ENCODE assay signal across 12 cellular contexts in genomic region chr19:7497292-7497691, GRCh38. TPM values are rescaled to one million over a fixed set of nuclear protein-coding genes. Genes with fewer than 3 reads are reported as not detected.
DNase-seq lines count a peak whose midpoint lies in the region; ATAC-seq, FAIRE-seq and TF ChIP-seq lines count a peak whose summit lies in the region.
"Had no signal": no experiment of that assay in that cellular context is flagged by ENCODE, and none has a peak within 500 bp of the region (broad histone marks: within the 10 kb centered on the region; RNA-seq: fewer than 3 reads in every experiment).

No MANE protein-coding gene starts in this region.

- TF ChIP-seq CTCF in OCI-LY7 (conservative IDR thresholded peaks at IDR 0.05; ENCODE audit: low read length) = peak; percentile 71
- TF ChIP-seq CTCF in endothelial cell (IDR thresholded peaks at IDR 0.05; ENCODE audit: unreplicated experiment) = peak; percentile 19
- peak in 3 of 6 experiments; percentile 11 to 25 (median 15) for TF ChIP-seq CTCF in upper lobe of left lung (IDR thresholded peaks at IDR 0.05)

- no peaks in the 10 kb centered on the region for H3K9me2 ChIP-seq in OCI-LY7 (ENCODE audit: insufficient read depth, low read length)

- TF ChIP-seq EP300 in upper lobe of left lung (IDR thresholded peaks at IDR 0.05) = no peak

- intact Hi-C loops in OCI-LY7 (cut with micrococcal nuclease; ENCODE audit: unreplicated experiment) = no loop called here

- H3K79me2 ChIP-seq in OCI-LY7 (ENCODE audit: insufficient read depth, low read depth, low read length) = no peaks in the 10 kb centered on the region

- peaks cover 6% of the 10 kb centered on the region for H3K4me1 Mint-ChIP-seq in endothelial cell (ENCODE audit: unreplicated experiment)

- H3K9me3 Mint-ChIP-seq in endothelial cell (ENCODE audit: unreplicated experiment) = no peaks in the 10 kb centered on the region

- H3K4me1 ChIP-seq in OCI-LY7 (ENCODE audit: insufficient read depth, low read length, poor library complexity, severe bottlenecking) (no peaks in the 10 kb centered on the region), small intestine (ENCODE audit: control insufficient read depth in 2 of 2, insufficient read depth in 1 of 2, low read depth in 1 of 2, low read length in 1 of 2) (no peaks in the 10 kb centered on the region), upper lobe of left lung (peaks cover 22 to 25% (median 23%) of the 10 kb centered on the region in 4 donors)

- H3K4me2 ChIP-seq in OCI-LY7 (ENCODE audit: low read length) = no peak overlapping the region

- DNase-seq in SIG-M5 treated with dmso at 0.1 percent for 504 hours (lab: John Stamatoyannopoulos, UW; ENCODE audit: unreplicated experiment) (peak; percentile 37), SIG-M5 (lab: John Stamatoyannopoulos, UW) (no peak), OCI-LY7 (ENCODE audit: low spot score) (no peak), endothelial cell (ENCODE audit: low spot score) (peak; percentile 34), small intestine (peak; percentile 36), NOMO-1 treated with DMSO at 0.1 percent for 48 hours (lab: John Stamatoyannopoulos, UW; ENCODE audit: unreplicated experiment) (no peak), upper lobe of left lung (no peak)
- DNase-seq: NCI-H1105; stimulated activated naive CD4-positive, alpha-beta T cell had no signal

- no peak overlapping the region for H3K4me3 Mint-ChIP-seq in endothelial cell (ENCODE audit: unreplicated experiment)

- POLR2A ChIA-PET in OCI-LY7 (lab: Charles Lee) = interaction anchor here (0.6 to 0.9 kb wide), 2 partner anchors 9 to 278 kb away, joined by 3 read pairs; no protein-coding TSS in a partner anchor

- H3K27ac Mint-ChIP-seq in endothelial cell (ENCODE audit: unreplicated experiment) = no peak overlapping the region

- TF ChIP-seq POLR2A in upper lobe of left lung (IDR thresholded peaks at IDR 0.05) = no peak

- H3K36me3 Mint-ChIP-seq in endothelial cell (ENCODE audit: low read depth, unreplicated experiment) = no peaks in the 10 kb centered on the region

- no peaks in the 10 kb centered on the region for H4K20me1 ChIP-seq in OCI-LY7 (ENCODE audit: insufficient read depth, low read length)

- 51 to 56% (median 51%) methylated on average over 7 of the region's 7 CpGs for WGBS in small intestine, 3 donors
- WGBS in upper lobe of left lung, 2 donors = 53 to 54% methylated on average over 7 of the region's 7 CpGs

- no peaks in the 10 kb centered on the region for H3K9me3 ChIP-seq in OCI-LY7 (ENCODE audit: low read length)
- no peaks in the 10 kb centered on the region for H3K9me3 ChIP-seq in small intestine (ENCODE audit: control insufficient read depth, low read depth)
- no peaks in the 10 kb centered on the region for H3K9me3 ChIP-seq in upper lobe of left lung

- no peaks in the 10 kb centered on the region for H3K27me3 ChIP-seq in small intestine (ENCODE audit: control insufficient read depth in 2 of 2, insufficient read depth in 2 of 2, low read length in 2 of 2)
- H3K27me3 ChIP-seq in upper lobe of left lung = peaks cover 0 to 10% (median 0%) of the 10 kb centered on the region in 4 donors

- FAIRE-seq in small intestine (lab: Jason Lieb, UNC) = no peak
- FAIRE-seq: endometrium, H54 had no signal

- H3K36me3 ChIP-seq in OCI-LY7 (ENCODE audit: insufficient read depth, low read length) (no peaks in the 10 kb centered on the region), small intestine (ENCODE audit: control insufficient read depth in 2 of 2, insufficient read depth in 2 of 2, low read length in 2 of 2) (no peaks in the 10 kb centered on the region), upper lobe of left lung (no peaks in the 10 kb centered on the region)

- no TSS peak for BruUV-seq in OCI-LY7 (replicated peaks; lab: Mats Ljungman, UMichigan)

- H3K4me3 ChIP-seq in OCI-LY7 (ENCODE audit: low read depth, low read length, poor library complexity, severe bottlenecking) = no peak overlapping the region
- no peak overlapping the region for H3K4me3 ChIP-seq in small intestine (ENCODE audit: low read depth in 1 of 2, low read length in 2 of 2)
- no peak overlapping the region for H3K4me3 ChIP-seq in upper lobe of left lung

- no peak overlapping the region for H2AFZ ChIP-seq in OCI-LY7 (ENCODE audit: low read length)

- CTCF ChIA-PET in OCI-LY7 (lab: Charles Lee; ENCODE audit: unreplicated experiment) = no interaction called here

- H3K27ac ChIP-seq in OCI-LY7 (ENCODE audit: low read depth, low read length, poor library complexity, severe bottlenecking) (no peak overlapping the region), small intestine (ENCODE audit: low read depth in 1 of 2, low read length in 1 of 2) (no peak overlapping the region), upper lobe of left lung (no peak overlapping the region)

- peaks cover 6% of the 10 kb centered on the region for H3K27me3 Mint-ChIP-seq in endothelial cell (ENCODE audit: unreplicated experiment)

- ATAC-seq in upper lobe of left lung (ENCODE audit: low FRiP score in 2 of 2) = no peak
- ATAC-seq in GM21367 (IDR thresholded peaks at IDR 0.05; ENCODE audit: unreplicated experiment) = no peak

RNA-seq across cellular contexts. Expression of gene PEX11G, which starts 8.5 kb away (rescaled TPM):
- not detected in 2 replicates for total RNA-seq in OCI-LY7 (2014; rRNA removed; shearing (Covaris generic))
- total RNA-seq in OCI-LY7 (2022) = not detected in 2 replicates
- 3.8 TPM for total RNA-seq in endothelial cell (ENCODE audit: unreplicated experiment)
- polyA plus RNA-seq in small intestine = 10 to 100 TPM in 2 of 3 donors, 1 to 10 TPM in 1; 9.5 to 19.9 (median 19.2) TPM
- 1 to 10 TPM; 2.3 to 9.1 (median 5.4) TPM for total RNA-seq in upper lobe of left lung

RNA-seq across cellular contexts. Expression of gene ZNF358, which starts 18.6 kb away (rescaled TPM):
- total RNA-seq in OCI-LY7 (2014; rRNA removed; shearing (Covaris generic)) = not detected in 2 replicates
- total RNA-seq in OCI-LY7 (2022) (not detected in 2 replicates), endothelial cell (ENCODE audit: unreplicated experiment) (87.4 TPM), upper lobe of left lung (100 to 1,000 TPM in 1 of 6 donors, 10 to 100 TPM in 5; 31.1 to 116 (median 57.8) TPM)
- polyA plus RNA-seq in small intestine = 10 to 100 TPM; 37.3 to 77.5 (median 75.8) TPM

RNA-seq across cellular contexts. Expression of gene MCOLN1, which starts 25.1 kb away (rescaled TPM):
- total RNA-seq in OCI-LY7 (2014; rRNA removed; shearing (Covaris generic)) = 2.4 and 7.8 TPM in 2 replicates
- total RNA-seq in OCI-LY7 (2022) (16.7 and 18.3 TPM in 2 replicates), endothelial cell (ENCODE audit: unreplicated experiment) (24.2 TPM), upper lobe of left lung (100 to 1,000 TPM in 2 of 6 donors, 10 to 100 TPM in 4; 12.9 to 118 (median 69.7) TPM)
- polyA plus RNA-seq in small intestine = 10 to 100 TPM; 17.6 to 21.1 (median 18.6) TPM

RNA-seq across cellular contexts. Expression of gene PNPLA6, which starts 38.2 kb away (rescaled TPM):
- total RNA-seq in OCI-LY7 (2014; rRNA removed; shearing (Covaris generic)) = 50.6 and 54.3 TPM in 2 replicates
- total RNA-seq in OCI-LY7 (2022) (92.4 and 93.0 TPM in 2 replicates), endothelial cell (ENCODE audit: unreplicated experiment) (129 TPM), upper lobe of left lung (100 to 1,000 TPM; 125 to 412 (median 328) TPM)
- polyA plus RNA-seq in small intestine = 100 to 1,000 TPM in 1 of 3 donors, 10 to 100 TPM in 2; 67.8 to 120 (median 89.0) TPM

Comparison
In these comparisons a context has a peak if more than half of its experiments do, and no peak if none do; other contexts are left out.
1. DNase-seq: peak in SIG-M5 treated with dmso at 0.1 percent for 504 hours (single experiment), endothelial cell (single experiment) and small intestine (single experiment); none in SIG-M5 (single experiment), OCI-LY7 (single experiment), NOMO-1 treated with DMSO at 0.1 percent for 48 hours (single experiment) and upper lobe of left lung (0 of 2).
2. RNA of gene ZNF358, which starts 18.6 kb away (total RNA-seq): 87.4 TPM in endothelial cell (single experiment) and 31.1 to 116 TPM in upper lobe of left lung; not detected in OCI-LY7; every median in the first group is over 10 times any median in the second.